Comparison of ENCODE assay signal across 18 cellular contexts in genomic region chr2:45886229-45886663, GRCh38.
A peak's percentile ranks its signal among the peaks of the same experiment; 100 is the strongest.
DNase-seq lines count a peak whose midpoint lies in the region; ATAC-seq, FAIRE-seq and TF ChIP-seq lines count a peak whose summit lies in the region.
"Had no signal": no experiment of that assay in that cellular context is flagged by ENCODE, and none has a peak within 500 bp of the region (broad histone marks: within the 10 kb centered on the region; RNA-seq: fewer than 3 reads in every experiment).

No MANE protein-coding gene starts in this region.

- DNase-seq in DMS 273 (lab: John Stamatoyannopoulos, UW; ENCODE audit: unreplicated experiment), result peak; percentile 23
- no peak for DNase-seq in DMS 273 treated with DMSO at 0.1 percent for 48 hours (lab: John Stamatoyannopoulos, UW)
- peak; percentile 39 for DNase-seq in NCI-H82 treated with DMSO at 0.1 percent for 48 hours (lab: John Stamatoyannopoulos, UW; ENCODE audit: unreplicated experiment)
- peak; percentile 65 for DNase-seq in islet precursor cell
- DNase-seq in stomach, result no peak
- DNase-seq in OCI-M2 (lab: John Stamatoyannopoulos, UW; ENCODE audit: unreplicated experiment), result no peak
- no peak for DNase-seq in urothelium cell line (ENCODE audit: low spot score)
- DNase-seq: activated CD4-positive, alpha-beta T cell treated with anti-CD3 and anti-CD28 coated beads, Interleukin-2, amount 50 U/mL, for 48 hours; amygdala; CD4-positive, CD25-positive, alpha-beta regulatory T cell; NCI-H1930; NCI-H510A treated with DMSO at 0.1 percent for 48 hours; PC-9; psoas muscle had no signal

- no peak for TF ChIP-seq EP300 in stomach (IDR thresholded peaks at IDR 0.05)

- no peak overlapping the region for H3K4me3 ChIP-seq in stomach
- H3K4me3 ChIP-seq: PC-9, psoas muscle, thoracic aorta had no signal

- 64 to 84% (median 73%) methylated on average over 3 of the region's 3 CpGs for WGBS in stomach, 5 donors

- ATAC-seq in HG03139 (IDR thresholded peaks at IDR 0.05; ENCODE audit: unreplicated experiment), result no peak
- ATAC-seq: psoas muscle had no signal

- H3K27ac ChIP-seq in stomach, result peak overlapping the region in 3 of 5 donors; percentile 44 to 65 (median 55)
- H3K27ac ChIP-seq: 22Rv1, PC-9, psoas muscle, thoracic aorta had no signal

- TF ChIP-seq POLR2A in stomach (IDR thresholded peaks at IDR 0.05), result no peak

- no peaks in the 10 kb centered on the region for H3K36me3 ChIP-seq in stomach
- H3K36me3 ChIP-seq: thoracic aorta had no signal

- no peaks in the 10 kb centered on the region for H3K27me3 ChIP-seq in stomach

- no peak for TF ChIP-seq CTCF in stomach (IDR thresholded peaks at IDR 0.05)

- H3K4me1 ChIP-seq in stomach, result peaks cover 38 to 98% (median 65%) of the 10 kb centered on the region in 4 donors

- intact Hi-C loops in stomach (cut with DNase I; ENCODE audit: low total_unique reads), result no loop called here

- no peaks in the 10 kb centered on the region for H3K9me3 ChIP-seq in stomach
- H3K9me3 ChIP-seq: psoas muscle, thoracic aorta had no signal

- no peak for FAIRE-seq in urothelium cell line (lab: Jason Lieb, UNC)
- FAIRE-seq: keratinocyte had no signal

Comparison
In these comparisons a context has a peak if more than half of its experiments do, and no peak if none do; other contexts are left out.
1. DNase-seq: peak in DMS 273 (single experiment), NCI-H82 treated with DMSO at 0.1 percent for 48 hours (single experiment) and islet precursor cell (single experiment); none in DMS 273 treated with DMSO at 0.1 percent for 48 hours (single experiment), stomach (single experiment), OCI-M2 (single experiment) and urothelium cell line (single experiment).